22 cellular contexts compared by ENCODE assay signal in genomic region chr10:97801449-97801848, GRCh38. TPM values are rescaled to one million over a fixed set of nuclear protein-coding genes. Genes with fewer than 3 reads are reported as not detected.
"Had no signal": no experiment of that assay in that cellular context is flagged by ENCODE, and none has a peak within 500 bp of the region (broad histone marks: within the 10 kb centered on the region; RNA-seq: fewer than 3 reads in every experiment).

No MANE protein-coding gene starts in this region.

- H3K27ac ChIP-seq: KMS-11, RWPE1 had no signal

- DNase-seq: IMR-90, Kasumi-1, MM.1S, NCI-H1092 treated with DMSO at 0.1 percent for 48 hours, NCI-H1436, NCI-H187, NCI-H2029, NCI-H2081 treated with DMSO at 0.1 percent for 48 hours, NCI-H2171 treated with DMSO at 0.1 percent for 48 hours, NCI-H2227 treated with DMSO at 0.1 percent for 48 hours, NCI-H526, NCI-H82, SK-N-SH, SW 1271, T-cell had no signal

- ATAC-seq: HepG2, K562, T-cell had no signal

- H3K4me3 ChIP-seq: K562 had no signal

- H3K9me3 ChIP-seq: SK-N-SH had no signal

RNA-seq across cellular contexts. Expression of gene SFRP5, which starts 29.6 kb away (rescaled TPM):
- total RNA-seq: HT1080, IMR-90, M059J, NCI-H460 had no signal
- polyA plus RNA-seq: IMR-90, SK-N-SH had no signal

RNA-seq across cellular contexts. Expression of gene GOLGA7B, which starts 48.2 kb away (rescaled TPM):
- total RNA-seq: HepG2, IMR-90, M059J had no signal
- polyA plus RNA-seq: HepG2, IMR-90 had no signal
